In genomic region chr9:123349691-123350480, GRCh38 we compare ENCODE assay signal across 7 cellular contexts. TPM values are rescaled to one million over a fixed set of nuclear protein-coding genes. Genes with fewer than 3 reads are reported as not detected.
DNase-seq lines count a peak whose midpoint lies in the region; ATAC-seq and TF ChIP-seq lines count a peak whose summit lies in the region.

No MANE protein-coding gene starts in this region.

- intact Hi-C loops in dorsolateral prefrontal cortex (cut with DNase I): loop anchor here (2.0 to 10.0 kb wide), 5 partner anchors 83 to 535 kb away; partner anchors contain the start of genes RC3H2 (in 1 of the 2) and STRBP (in 1 of the 2)

- no peak overlapping the region for H3K27ac ChIP-seq in dorsolateral prefrontal cortex

- no peak overlapping the region for H3K4me3 Mint-ChIP-seq in stimulated activated effector memory CD8-positive, alpha-beta T cell treated with anti-CD3 and anti-CD28 coated beads, Interleukin-12 subunit alpha, Interleukin-12 subunit beta, amount 100 ng/mL, for 72 hours

- no peak overlapping the region for H3K27ac Mint-ChIP-seq in stimulated activated effector memory CD8-positive, alpha-beta T cell treated with anti-CD3 and anti-CD28 coated beads, Interleukin-12 subunit alpha, Interleukin-12 subunit beta, amount 100 ng/mL, for 72 hours

- H3K4me3 ChIP-seq in dorsolateral prefrontal cortex: peak overlapping the region in 17 of 59 donors; percentile 16 to 44 (median 29)

- DNase-seq in NCI-H69 (lab: John Stamatoyannopoulos, UW) (peak; percentile 79), dorsolateral prefrontal cortex (peak in 6 of 10 donors; percentile 50 to 71 (median 60)), midbrain (lab: John Stamatoyannopoulos, UW) (peak; percentile 53)
- DNase-seq in activated CD4-positive, alpha-beta T cell treated with anti-CD3 and anti-CD28 coated beads, Interleukin-2, amount 50 U/mL, for 24 hours (ENCODE audit: low read depth in 1 of 2, low spot score in 1 of 2): peak; percentile 48 to 71
- DNase-seq in stimulated activated effector memory CD8-positive, alpha-beta T cell treated with anti-CD3 and anti-CD28 coated beads, Interleukin-12 subunit alpha, Interleukin-12 subunit beta, amount 100 ng/mL, for 72 hours (ENCODE audit: low spot score in 2 of 2): peak; percentile 77 to 88

- TF ChIP-seq CTCF in GM12874 (IDR thresholded peaks at IDR 0.05; ENCODE audit: insufficient read depth, low read depth, low read length) (peak; percentile 96), dorsolateral prefrontal cortex (IDR thresholded peaks at IDR 0.05 in 54 of 56, conservative IDR thresholded peaks at IDR 0.05 in 2 of 56; ENCODE audit: low read depth in 1 of 56, partially characterized antibody in 56 of 56) (peak; percentile 50 to 97 (median 92))

- H3K9me3 Mint-ChIP-seq in stimulated activated effector memory CD8-positive, alpha-beta T cell treated with anti-CD3 and anti-CD28 coated beads, Interleukin-12 subunit alpha, Interleukin-12 subunit beta, amount 100 ng/mL, for 72 hours: no peaks in the 10 kb centered on the region

- peaks cover 16% of the 10 kb centered on the region for H3K4me1 Mint-ChIP-seq in stimulated activated effector memory CD8-positive, alpha-beta T cell treated with anti-CD3 and anti-CD28 coated beads, Interleukin-12 subunit alpha, Interleukin-12 subunit beta, amount 100 ng/mL, for 72 hours

- no peaks in the 10 kb centered on the region for H3K27me3 ChIP-seq in dorsolateral prefrontal cortex

- ATAC-seq in HG03045 (IDR thresholded peaks at IDR 0.05; ENCODE audit: unreplicated experiment): peak; percentile 59
- peak; percentile 75 for ATAC-seq in stimulated activated effector memory CD8-positive, alpha-beta T cell treated with anti-CD3 and anti-CD28 coated beads, Interleukin-12 subunit alpha, Interleukin-12 subunit beta, amount 100 ng/mL, for 72 hours

- H3K36me3 Mint-ChIP-seq in stimulated activated effector memory CD8-positive, alpha-beta T cell treated with anti-CD3 and anti-CD28 coated beads, Interleukin-12 subunit alpha, Interleukin-12 subunit beta, amount 100 ng/mL, for 72 hours: no peaks in the 10 kb centered on the region

RNA-seq across cellular contexts. Expression of gene CRB2, which starts 6.1 kb away (rescaled TPM):
- total RNA-seq in dorsolateral prefrontal cortex: 100 to 1,000 TPM in 1 of 120 experiments, 10 to 100 TPM in 119; 14.5 to 102 (median 32.1) TPM
